In genomic region chr1:216379441-216379840, GRCh38 we compare ENCODE assay signal across 18 cellular contexts. TPM values are rescaled to one million over a fixed set of nuclear protein-coding genes. Genes with fewer than 3 reads are reported as not detected.
DNase-seq lines count a peak whose midpoint lies in the region; TF ChIP-seq lines count a peak whose summit lies in the region.
"Had no signal": no experiment of that assay in that cellular context is flagged by ENCODE, and none has a peak within 500 bp of the region (broad histone marks: within the 10 kb centered on the region; RNA-seq: fewer than 3 reads in every experiment).

No MANE protein-coding gene starts in this region.

- H3K4me3 ChIP-seq in esophagus squamous epithelium: no peak overlapping the region
- H3K4me3 ChIP-seq: BLaER1, HAP-1 had no signal

- H3K4me1 ChIP-seq in esophagus squamous epithelium: no peaks in the 10 kb centered on the region
- H3K4me1 ChIP-seq: BLaER1, Caco-2, HAP-1 had no signal

- WGBS in esophagus squamous epithelium, 2 donors: 68 to 94% methylated on average over 1 of the region's 1 CpG

- DNase-seq in NCI-H82 (lab: John Stamatoyannopoulos, UW) (peak; percentile 46), NCI-H82 treated with DMSO at 0.1 percent for 48 hours (lab: John Stamatoyannopoulos, UW; ENCODE audit: unreplicated experiment) (no peak), glutamatergic neuron (no peak), retina (peak; percentile 22), posterior vena cava (ENCODE audit: low spot score) (no peak), esophagus squamous epithelium (lab: John Stamatoyannopoulos, UW) (no peak)
- DNase-seq: Caco-2; CD4-positive, CD25-positive, alpha-beta regulatory T cell; CD8-positive, alpha-beta T cell; DMS153; DND-41; GOT3; HFFc6 had no signal

- no peaks in the 10 kb centered on the region for H3K27me3 Mint-ChIP-seq in glutamatergic neuron (ENCODE audit: unreplicated experiment)
- H3K27me3 Mint-ChIP-seq: B cell; CD4-positive, CD25-positive, alpha-beta regulatory T cell had no signal

- H3K36me3 Mint-ChIP-seq in glutamatergic neuron (ENCODE audit: unreplicated experiment): no peaks in the 10 kb centered on the region
- H3K36me3 Mint-ChIP-seq: CD4-positive, CD25-positive, alpha-beta regulatory T cell; CD8-positive, alpha-beta T cell had no signal

- no peak overlapping the region for H3K27ac ChIP-seq in esophagus squamous epithelium
- H3K27ac ChIP-seq: 22Rv1, BLaER1, C4-2B had no signal

- H3K27ac Mint-ChIP-seq in glutamatergic neuron (ENCODE audit: unreplicated experiment): peak overlapping the region; percentile 1
- H3K27ac Mint-ChIP-seq: B cell; CD4-positive, CD25-positive, alpha-beta regulatory T cell; CD8-positive, alpha-beta T cell; HFFc6 had no signal

- no peaks in the 10 kb centered on the region for H3K36me3 ChIP-seq in esophagus squamous epithelium
- H3K36me3 ChIP-seq: BLaER1, HAP-1 had no signal

- no peaks in the 10 kb centered on the region for H3K27me3 ChIP-seq in esophagus squamous epithelium
- H3K27me3 ChIP-seq: BLaER1 had no signal

- H3K9me3 ChIP-seq in esophagus squamous epithelium: no peaks in the 10 kb centered on the region
- H3K9me3 ChIP-seq: BLaER1, Caco-2, HAP-1 had no signal

- no peak overlapping the region for H3K4me3 Mint-ChIP-seq in glutamatergic neuron (ENCODE audit: unreplicated experiment)
- H3K4me3 Mint-ChIP-seq: B cell; CD4-positive, CD25-positive, alpha-beta regulatory T cell; CD8-positive, alpha-beta T cell; HFFc6 had no signal

- no peak for TF ChIP-seq CTCF in glutamatergic neuron (IDR thresholded peaks at IDR 0.05; ENCODE audit: partially characterized antibody, unreplicated experiment)
- no peak for TF ChIP-seq CTCF in esophagus squamous epithelium (IDR thresholded peaks at IDR 0.05)

- no peaks in the 10 kb centered on the region for H3K9me3 Mint-ChIP-seq in glutamatergic neuron (ENCODE audit: unreplicated experiment)
- H3K9me3 Mint-ChIP-seq: HFFc6 had no signal

- H3K4me1 Mint-ChIP-seq in glutamatergic neuron (ENCODE audit: low read depth, unreplicated experiment): peaks cover 11% of the 10 kb centered on the region
- H3K4me1 Mint-ChIP-seq: B cell; CD4-positive, CD25-positive, alpha-beta regulatory T cell had no signal

- TF ChIP-seq POLR2A in esophagus squamous epithelium (IDR thresholded peaks at IDR 0.05): no peak

- intact Hi-C loops in posterior vena cava (cut with DNase I) (no loop called here), esophagus squamous epithelium (cut with DNase I) (no loop called here)

RNA-seq across cellular contexts. Expression of gene USH2A, which starts 43.8 kb away (rescaled TPM):
- total RNA-seq in glutamatergic neuron (ENCODE audit: unreplicated experiment) (not detected), posterior vena cava (not detected), esophagus squamous epithelium (under 1 TPM in 1 of 4 donors, not detected in 3; under 0.01 TPM)
- total RNA-seq: B cell; CD4-positive, CD25-positive, alpha-beta regulatory T cell; CD8-positive, alpha-beta T cell had no signal

Comparison
In these comparisons a context has a peak if more than half of its experiments do, and no peak if none do; other contexts are left out.
1. DNase-seq: peak in NCI-H82 (single experiment) and retina (single experiment); none in NCI-H82 treated with DMSO at 0.1 percent for 48 hours (single experiment), glutamatergic neuron (single experiment), posterior vena cava (single experiment) and esophagus squamous epithelium (single experiment).